In the genomic region with DNA sequence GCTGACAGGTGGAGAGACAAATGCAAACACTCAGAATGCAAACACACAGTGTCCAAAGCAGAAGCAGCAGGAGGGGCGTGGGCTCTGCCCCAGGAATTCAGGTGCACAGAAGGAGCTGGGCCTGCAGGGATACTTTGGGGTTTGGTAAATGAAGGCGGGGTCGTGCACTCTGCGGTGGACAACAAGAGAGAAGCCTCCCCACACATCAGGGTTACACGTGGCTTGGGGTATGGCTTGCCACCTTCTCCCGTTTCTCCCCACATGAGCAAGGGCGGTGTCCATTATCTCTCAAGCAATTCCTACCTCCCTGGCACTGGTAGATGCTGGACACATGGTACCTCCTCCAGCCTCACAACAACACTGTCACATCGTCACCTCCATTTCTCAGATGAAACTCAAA, we compare ENCODE assay signal across 2 cellular contexts. TPM values are rescaled to one million over a fixed set of nuclear protein-coding genes. Genes with fewer than 3 reads are reported as not detected.
"Had no signal": no experiment of that assay in that cellular context is flagged by ENCODE, and none has a peak within 500 bp of the region (broad histone marks: within the 10 kb centered on the region; RNA-seq: fewer than 3 reads in every experiment).

No MANE protein-coding gene starts in this region.

RNA-seq across cellular contexts. Expression of a gene that starts 35.0 kb away (rescaled TPM):
- polyA plus RNA-seq: mammary epithelial cell, psoas muscle had no signal
